ENCODE assay signal across 25 cellular contexts in genomic region chr20:16082051-16082550, GRCh38.
"Had no signal": no experiment of that assay in that cellular context is flagged by ENCODE, and none has a peak within 500 bp of the region (broad histone marks: within the 10 kb centered on the region; RNA-seq: fewer than 3 reads in every experiment).

No MANE protein-coding gene starts in this region.

- H3K36me3 ChIP-seq: heart left ventricle, left ventricle myocardium inferior, neural progenitor cell, ovary, right atrium auricular region, right lobe of liver, thyroid gland, transverse colon, upper lobe of right lung had no signal

- H3K27ac ChIP-seq: heart left ventricle, left ventricle myocardium inferior, neural progenitor cell, ovary, right atrium auricular region, right lobe of liver, skin epidermis, testis, thyroid gland, transverse colon, upper lobe of right lung had no signal

- H3K4me1 Mint-ChIP-seq: nephron progenitor cell; stimulated activated naive CD8-positive, alpha-beta T cell treated with anti-CD3 and anti-CD28 coated beads, Interleukin-15, amount 100 ng/mL, for 72 hours had no signal

- H3K4me1 ChIP-seq: heart left ventricle, left ventricle myocardium inferior, right atrium auricular region, right lobe of liver, testis, upper lobe of right lung had no signal

- H3K27ac Mint-ChIP-seq: memory B cell; natural killer cell; nephron progenitor cell; neural progenitor cell; progenitor cell of endocrine pancreas; stimulated activated naive CD8-positive, alpha-beta T cell treated with anti-CD3 and anti-CD28 coated beads, Interleukin-15, amount 100 ng/mL, for 72 hours had no signal

- H3K27me3 ChIP-seq: neural progenitor cell, ovary, right atrium auricular region, right lobe of liver, testis, thyroid gland, transverse colon, upper lobe of right lung had no signal

- H3K4me3 Mint-ChIP-seq: memory B cell; natural killer cell; nephron progenitor cell; neural progenitor cell; stimulated activated naive CD8-positive, alpha-beta T cell treated with anti-CD3 and anti-CD28 coated beads, Interleukin-15, amount 100 ng/mL, for 72 hours had no signal

- DNase-seq: glutamatergic neuron; heart left ventricle; hypothalamus; islet precursor cell; left ventricle myocardium inferior; natural killer cell; nephron progenitor cell; ovary; right lobe of liver; stimulated activated CD4-positive, alpha-beta T cell treated with anti-CD3 and anti-CD28 coated beads, Interleukin-12 subunit alpha, Interleukin-12 subunit beta, amount 100 ng/mL, for 4 hours; stimulated activated CD4-positive, alpha-beta T cell treated with anti-CD3 and anti-CD28 coated beads, Interleukin-15, amount 100 ng/mL, for 24 hours; stimulated activated CD4-positive, alpha-beta T cell treated with anti-CD3 and anti-CD28 coated beads, Interleukin-2, amount 100 ng/mL, for 24 hours; stimulated activated CD4-positive, alpha-beta T cell treated with anti-CD3 and anti-CD28 coated beads, Interleukin-4, amount 100 ng/mL, for 1 hour; stimulated activated naive CD4-positive, alpha-beta T cell treated with Interleukin-2 at 50 U/mL for 16 hours; stimulated activated naive CD8-positive, alpha-beta T cell treated with anti-CD3 and anti-CD28 coated beads, Interleukin-15, amount 100 ng/mL, for 72 hours; testis; thyroid gland; transverse colon; upper lobe of right lung had no signal

- ATAC-seq: heart left ventricle; natural killer cell; stimulated activated naive CD8-positive, alpha-beta T cell treated with anti-CD3 and anti-CD28 coated beads, Interleukin-15, amount 100 ng/mL, for 72 hours; upper lobe of right lung had no signal

- H3K9ac ChIP-seq: neural progenitor cell had no signal

- H3K27me3 Mint-ChIP-seq: memory B cell; progenitor cell of endocrine pancreas; stimulated activated naive CD8-positive, alpha-beta T cell treated with anti-CD3 and anti-CD28 coated beads, Interleukin-15, amount 100 ng/mL, for 72 hours had no signal

- H2AFZ ChIP-seq: neural progenitor cell had no signal

- H3K9me3 ChIP-seq: ovary, right atrium auricular region, right lobe of liver, testis, thyroid gland, transverse colon, upper lobe of right lung had no signal

- H3K4me3 ChIP-seq: heart left ventricle, left ventricle myocardium inferior, lung, neural progenitor cell, ovary, right atrium auricular region, right lobe of liver, skin epidermis, testis, thyroid gland, transverse colon, upper lobe of right lung had no signal

- H3K4me2 ChIP-seq: neural progenitor cell had no signal
